In the genomic region with DNA sequence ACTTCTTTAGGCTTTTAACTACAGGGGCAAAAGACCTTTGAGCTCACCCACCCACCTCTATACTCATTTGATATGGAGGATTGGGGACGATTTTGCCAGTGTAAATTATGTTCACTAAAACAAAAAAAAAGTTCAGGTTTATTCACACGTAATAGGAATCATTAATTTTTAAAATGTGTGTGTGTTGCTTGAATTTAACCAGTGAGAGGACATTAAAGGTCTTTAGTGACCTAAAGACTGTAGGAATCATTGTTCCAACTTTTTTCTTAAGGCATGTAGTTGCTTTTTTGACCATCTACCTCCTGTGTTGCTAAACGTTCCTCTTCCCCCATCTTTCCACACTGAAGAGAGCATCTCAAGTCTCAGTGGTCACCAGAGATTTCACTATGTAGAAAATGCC, we compare ENCODE assay signal across 9 cellular contexts. TPM values are rescaled to one million over a fixed set of nuclear protein-coding genes. Genes with fewer than 3 reads are reported as not detected.
DNase-seq lines count a peak whose midpoint lies in the region; ATAC-seq, FAIRE-seq and TF ChIP-seq lines count a peak whose summit lies in the region.
"Had no signal": no experiment of that assay in that cellular context is flagged by ENCODE, and none has a peak within 500 bp of the region (broad histone marks: within the 10 kb centered on the region; RNA-seq: fewer than 3 reads in every experiment).

No MANE protein-coding gene starts in this region.

- H4K91ac ChIP-seq in H9 (ENCODE audit: insufficient read length, low read depth, low read length) = no peak overlapping the region

- no peak for DNase-seq in H9
- DNase-seq in T-helper 17 cell = no peak
- DNase-seq in fibroblast of lung (ENCODE audit: low read depth in 2 of 2) = no peak
- DNase-seq in skeletal muscle cell (ENCODE audit: low read depth) = no peak
- DNase-seq in GM19239 (ENCODE audit: insufficient read length, low spot score) = no peak

- H3K4ac ChIP-seq in H9 (ENCODE audit: low read depth, low read length) = no peak overlapping the region

- H4K5ac ChIP-seq in H9 (ENCODE audit: insufficient read length, low read depth, low read length) = no peak overlapping the region

- no peak for TF ChIP-seq CTCF in H9 (conservative IDR thresholded peaks at IDR 0.05)
- no peak for TF ChIP-seq CTCF in fibroblast of lung (conservative IDR thresholded peaks at IDR 0.05 in 1 of 2, IDR thresholded peaks at IDR 0.05 in 1 of 2; ENCODE audit: low read depth in 1 of 2, low read length in 2 of 2)

- H3K27ac ChIP-seq in H9 (ENCODE audit: insufficient read length, low read depth, low read length) (no peak overlapping the region), fibroblast of lung (ENCODE audit: insufficient read depth, low read length) (no peak overlapping the region)

- H3K4me3 Mint-ChIP-seq in H9 = peak overlapping the region; percentile 96 to 99
- H3K4me3 Mint-ChIP-seq in T-helper 17 cell = peak overlapping the region; percentile 99

- H3T11ph ChIP-seq in H9 (ENCODE audit: low read length) = no peak overlapping the region

- no peak overlapping the region for H3K23ac ChIP-seq in H9 (ENCODE audit: insufficient read length, low read depth, low read length)

- H3K9me3 ChIP-seq in H9 (ENCODE audit: control insufficient read depth, low read depth, low read length) (no peaks in the 10 kb centered on the region), T-helper 17 cell (ENCODE audit: control insufficient read depth, low read length, poor library complexity, severe bottlenecking) (no peaks in the 10 kb centered on the region), fibroblast of lung (ENCODE audit: control insufficient read depth, insufficient read depth, low read depth, low read length) (no peaks in the 10 kb centered on the region)

- H3K4me1 Mint-ChIP-seq in H9 = peaks cover 13 to 23% of the 10 kb centered on the region in 2 experiments
- H3K4me1 Mint-ChIP-seq in T-helper 17 cell = peaks cover 32% of the 10 kb centered on the region

- peaks cover 8% of the 10 kb centered on the region for H3K79me1 ChIP-seq in H9 (ENCODE audit: insufficient read depth, low read depth, low read length, poor library complexity, severe bottlenecking)

- H2BK15ac ChIP-seq in H9 (ENCODE audit: low read depth, low read length) = no peak overlapping the region

- peaks cover 8% of the 10 kb centered on the region for H3K36me3 ChIP-seq in fibroblast of lung (ENCODE audit: control insufficient read depth, insufficient read depth, low read length)

- no peak overlapping the region for H2BK120ac ChIP-seq in H9 (ENCODE audit: low read depth, low read length, poor library complexity, severe bottlenecking)

- no peak for FAIRE-seq in GM19239 (lab: Jason Lieb, UNC)

- H3K56ac ChIP-seq in H9 (ENCODE audit: insufficient read length, low read depth, low read length) = no peak overlapping the region

- peaks cover 16% of the 10 kb centered on the region for H3K79me2 ChIP-seq in H9 (ENCODE audit: insufficient read depth, low read length)
- peaks cover 30% of the 10 kb centered on the region for H3K79me2 ChIP-seq in fibroblast of lung (ENCODE audit: control insufficient read depth, insufficient read depth, low read length)

- no peak overlapping the region for H3K18ac ChIP-seq in H9 (ENCODE audit: insufficient read length, low read depth, low read length)

- H3K36me3 Mint-ChIP-seq in H9 (ENCODE audit: insufficient read depth in 1 of 3, low read depth in 3 of 3) = peaks cover 39 to 51% (median 49%) of the 10 kb centered on the region in 3 experiments
- peaks cover 13% of the 10 kb centered on the region for H3K36me3 Mint-ChIP-seq in T-helper 17 cell (ENCODE audit: low read depth)

- no peak overlapping the region for H2AFZ ChIP-seq in H9 (ENCODE audit: low read length)
- no peak overlapping the region for H2AFZ ChIP-seq in fibroblast of lung (ENCODE audit: low read length)

- H2BK12ac ChIP-seq in H9 (ENCODE audit: insufficient read length, low read depth, low read length) = no peak overlapping the region

- H2BK5ac ChIP-seq in H9 (ENCODE audit: insufficient read length, low read length) = no peak overlapping the region

- no peak overlapping the region for H2AK5ac ChIP-seq in H9 (ENCODE audit: insufficient read length, low read length)

- H3K27ac Mint-ChIP-seq in H9 (peak overlapping the region in 2 of 3 experiments; percentile 22 to 79; a peak in 3 of 7 replicates), T-helper 17 cell (peak overlapping the region; percentile 100)

- H3K9me3 Mint-ChIP-seq in H9 = peaks cover 0 to 2% of the 10 kb centered on the region in 2 experiments; a peak in 1 of 5 replicates

- peak overlapping the region; percentile 62 to 95 (median 82) for H3K4me3 ChIP-seq in fibroblast of lung (replicated peaks in 1 of 4; ENCODE audit: control extremely low read depth in 1 of 4, insufficient read depth in 1 of 4, low read depth in 3 of 4, low read length in 4 of 4)
- peak overlapping the region; percentile 97 for H3K4me3 ChIP-seq in skeletal muscle cell (ENCODE audit: low read depth, low read length)

- peak overlapping the region; percentile 84 for H3K4me2 ChIP-seq in H9 (ENCODE audit: insufficient read depth, insufficient read length, low read length)
- peak overlapping the region; percentile 84 for H3K4me2 ChIP-seq in fibroblast of lung (ENCODE audit: extremely low read depth, insufficient read depth, low read length)

- H3K27me3 Mint-ChIP-seq in H9 (ENCODE audit: low read depth) (no peaks in the 10 kb centered on the region), T-helper 17 cell (no peaks in the 10 kb centered on the region)

- peaks cover 3% of the 10 kb centered on the region for H3K23me2 ChIP-seq in H9 (ENCODE audit: insufficient read length, low read depth, low read length, poor library complexity, severe bottlenecking)

- H4K20me1 ChIP-seq in H9 (ENCODE audit: control insufficient read depth, insufficient read depth, insufficient read length) = no peaks in the 10 kb centered on the region
- H4K20me1 ChIP-seq in fibroblast of lung (ENCODE audit: control insufficient read depth, extremely low read depth, insufficient read depth, low read length) = no peaks in the 10 kb centered on the region

- WGBS in H9 (ENCODE audit: extremely low coverage, insufficient read length, low lambda C conversion rate) = no CpG with 5 or more reads among the region's 3 CpGs

- H3K9ac ChIP-seq in H9 (ENCODE audit: extremely low read depth, insufficient read length, low read length) (no peak overlapping the region), fibroblast of lung (ENCODE audit: insufficient read depth, low read length) (no peak overlapping the region)

- H3K27me3 ChIP-seq in H9 (ENCODE audit: insufficient read depth, low read length) (no peaks in the 10 kb centered on the region), fibroblast of lung (ENCODE audit: control insufficient read depth, insufficient read depth, low read length) (no peaks in the 10 kb centered on the region)

- no peak overlapping the region for H2BK20ac ChIP-seq in H9 (ENCODE audit: low read depth, low read length, poor library complexity, severe bottlenecking)

- H3K4me1 ChIP-seq in H9 (ENCODE audit: insufficient read depth, low read length) (peaks cover 3% of the 10 kb centered on the region; the same call in 1 of the 2 replicates), fibroblast of lung (ENCODE audit: control insufficient read depth, extremely low read depth, insufficient read depth, low read length) (no peaks in the 10 kb centered on the region)

- H4K8ac ChIP-seq in H9 (replicated peaks; ENCODE audit: insufficient read length, low read depth, low read length) = no peak overlapping the region

- ATAC-seq in T-helper 17 cell (no peak), HG03135 (IDR thresholded peaks at IDR 0.05; ENCODE audit: unreplicated experiment) (no peak), HG03097 (IDR thresholded peaks at IDR 0.05; ENCODE audit: low FRiP score, unreplicated experiment) (no peak)

- H3K14ac ChIP-seq in H9 (ENCODE audit: insufficient read depth, low read length) = no peak overlapping the region

RNA-seq across cellular contexts. Expression of a gene that starts 1.1 kb away (rescaled TPM):
- total RNA-seq in H9 (2021) (252 and 266 TPM in 2 replicates), T-helper 17 cell (10 to 100 TPM; 81.3 to 91.3 TPM), fibroblast of lung (119 and 131 TPM in 2 replicates)
- polyA plus RNA-seq in fibroblast of lung = 209 and 212 TPM in 2 replicates
- polyA plus RNA-seq in fibroblast of lung (2012) = 281 and 287 TPM in 2 replicates
- polyA minus RNA-seq in fibroblast of lung (ENCODE audit: low replicate concordance) = 13.6 and 13.9 TPM in 2 replicates

RNA-seq across cellular contexts. Expression of a gene that starts 24.6 kb away (rescaled TPM):
- total RNA-seq in H9 (2021) (0.88 and 1.2 TPM in 2 replicates), T-helper 17 cell (under 1 TPM; 0.42 to 0.87 TPM), fibroblast of lung (1.3 and 2.8 TPM in 2 replicates)
- polyA plus RNA-seq in fibroblast of lung = 0.06 TPM in 1 of 2 replicates, not detected in the other
- polyA plus RNA-seq in fibroblast of lung (2012) = not detected in 2 replicates
- polyA minus RNA-seq in fibroblast of lung (ENCODE audit: low replicate concordance) = not detected in 2 replicates
- total RNA-seq: HT1080 had no signal

RNA-seq across cellular contexts. Expression of a gene that starts 31.1 kb away (rescaled TPM):
- total RNA-seq in H9 (2021) (not detected in 2 replicates), T-helper 17 cell (not detected), fibroblast of lung (not detected in 2 replicates)
- polyA plus RNA-seq in fibroblast of lung = not detected in 2 replicates
- polyA plus RNA-seq in fibroblast of lung (2012) = not detected in 2 replicates
- polyA minus RNA-seq in fibroblast of lung (ENCODE audit: low replicate concordance) = not detected in 2 replicates
- total RNA-seq: glomerular endothelial cell had no signal

RNA-seq across cellular contexts. Expression of a gene that starts 37.2 kb away (rescaled TPM):
- 0.55 and 0.66 TPM in 2 replicates for total RNA-seq in H9 (2021)
- total RNA-seq in T-helper 17 cell = under 1 TPM; 0.37 to 0.50 TPM
- 1.5 TPM in 2 replicates for total RNA-seq in fibroblast of lung
- polyA plus RNA-seq in fibroblast of lung = 0.02 and 0.06 TPM in 2 replicates
- polyA plus RNA-seq in fibroblast of lung (2012) = not detected in 2 replicates
- not detected in 2 replicates for polyA minus RNA-seq in fibroblast of lung (ENCODE audit: low replicate concordance)

RNA-seq across cellular contexts. Expression of a gene that starts 37.3 kb away (rescaled TPM):
- 21.2 and 21.9 TPM in 2 replicates for total RNA-seq in H9 (2021)
- 10 to 100 TPM; 34.1 to 37.6 TPM for total RNA-seq in T-helper 17 cell
- 6.1 and 6.9 TPM in 2 replicates for total RNA-seq in fibroblast of lung
- 2.4 and 2.7 TPM in 2 replicates for polyA plus RNA-seq in fibroblast of lung
- polyA plus RNA-seq in fibroblast of lung (2012) = 2.1 and 2.4 TPM in 2 replicates
- polyA minus RNA-seq in fibroblast of lung (ENCODE audit: low replicate concordance) = 1.7 and 4.5 TPM in 2 replicates
